20 cellular contexts compared by ENCODE assay signal in the genomic region with DNA sequence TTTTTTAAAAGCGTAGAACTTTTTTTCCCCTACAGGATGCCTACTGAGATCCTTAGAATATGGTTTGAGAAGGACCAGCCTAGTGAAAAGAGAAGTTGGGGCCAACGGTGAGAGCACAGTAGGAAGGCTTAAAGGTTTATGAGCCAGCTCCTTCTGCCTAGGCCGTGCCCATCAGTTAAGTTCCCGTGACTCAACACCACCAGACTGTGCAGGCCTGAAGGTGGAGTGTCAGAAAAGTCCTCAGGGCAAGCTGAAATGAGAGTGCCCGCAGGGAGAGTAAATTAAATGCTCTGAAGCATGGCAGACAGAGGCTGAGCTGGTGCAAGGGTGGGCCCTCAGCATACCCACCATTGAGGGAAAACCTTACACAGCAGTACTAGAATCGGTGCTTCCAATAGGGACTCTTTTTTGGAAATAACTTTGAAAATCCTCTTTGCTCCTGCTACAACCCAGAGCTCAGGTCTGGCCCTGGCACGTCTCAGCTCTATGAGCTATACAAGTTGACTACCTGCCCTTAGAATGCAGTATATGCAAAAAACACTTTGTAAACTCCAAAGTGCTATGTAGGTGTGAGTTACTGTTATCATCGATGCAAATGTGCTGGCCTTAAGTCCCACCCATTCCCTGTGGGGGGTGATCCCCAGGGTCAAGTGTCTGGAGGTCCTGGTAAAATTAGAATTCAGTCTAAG. TPM values are rescaled to one million over a fixed set of nuclear protein-coding genes. Genes with fewer than 3 reads are reported as not detected.
DNase-seq lines count a peak whose midpoint lies in the region; ATAC-seq and TF ChIP-seq lines count a peak whose summit lies in the region.
"Had no signal": no experiment of that assay in that cellular context is flagged by ENCODE, and none has a peak within 500 bp of the region (broad histone marks: within the 10 kb centered on the region; RNA-seq: fewer than 3 reads in every experiment).

No MANE protein-coding gene starts in this region.

- intact Hi-C loops in Panc1 (cut with micrococcal nuclease; ENCODE audit: unreplicated experiment) (no loop called here), right cardiac atrium (cut with DNase I) (no loop called here)

- H3K4me3 ChIP-seq in Panc1 (ENCODE audit: low read depth in 2 of 2, low read length in 2 of 2): no peak overlapping the region
- no peak overlapping the region for H3K4me3 ChIP-seq in right cardiac atrium (ENCODE audit: low read length)
- H3K4me3 ChIP-seq in mesendoderm (ENCODE audit: low read length): no peak overlapping the region
- H3K4me3 ChIP-seq: A549; BLaER1 treated with 17β-estradiol and CSF1 and Interleukin-3, amounts not matched to agents 10 nM and 100 nM; GM12878; GM23338 had no signal

- no peak overlapping the region for H2BK120ac ChIP-seq in mesendoderm (ENCODE audit: low read depth, low read length)

- no peak overlapping the region for H3K56ac ChIP-seq in mesendoderm (ENCODE audit: low read length)

- H3K36me3 ChIP-seq in Panc1 (ENCODE audit: control insufficient read depth, insufficient read depth, low read length): no peaks in the 10 kb centered on the region
- no peaks in the 10 kb centered on the region for H3K36me3 ChIP-seq in mesendoderm (ENCODE audit: control insufficient read depth, insufficient read depth, low read length)
- H3K36me3 ChIP-seq: BLaER1 treated with 17β-estradiol and CSF1 and Interleukin-3, amounts not matched to agents 10 nM and 100 nM had no signal

- WGBS in right cardiac atrium: 76% methylated on average over 8 of the region's 8 CpGs
- no CpG with 5 or more reads among the region's 8 CpGs for WGBS in mesendoderm (ENCODE audit: extremely low coverage, insufficient coverage, low lambda C conversion rate)

- CTCF ChIA-PET in Panc1 (lab: Charles Lee): no interaction called here

- no peak overlapping the region for H2AK5ac ChIP-seq in mesendoderm (ENCODE audit: low read length)

- H3K23ac ChIP-seq in mesendoderm (ENCODE audit: low read length): no peak overlapping the region

- no TSS peak for BruUV-seq in Panc1 (replicated peaks; lab: Mats Ljungman, UMichigan)

- H3K27me3 ChIP-seq in Panc1 (ENCODE audit: control insufficient read depth, insufficient read depth, low read length) (no peaks in the 10 kb centered on the region), right cardiac atrium (ENCODE audit: control insufficient read depth, insufficient read depth) (no peaks in the 10 kb centered on the region), mesendoderm (ENCODE audit: insufficient read depth, low read length, poor library complexity) (no peaks in the 10 kb centered on the region)
- H3K27me3 ChIP-seq: BLaER1 treated with 17β-estradiol and CSF1 and Interleukin-3, amounts not matched to agents 10 nM and 100 nM had no signal

- H3K79me1 ChIP-seq in mesendoderm (ENCODE audit: low read length): no peaks in the 10 kb centered on the region

- H3K9me3 ChIP-seq in Panc1 (ENCODE audit: control insufficient read depth, insufficient read depth, low read depth, low read length): no peaks in the 10 kb centered on the region
- H3K9me3 ChIP-seq in right cardiac atrium (ENCODE audit: control insufficient read depth, low read length): no peaks in the 10 kb centered on the region
- H3K9me3 ChIP-seq: A549 had no signal

- H4K5ac ChIP-seq in mesendoderm (ENCODE audit: low read length): no peak overlapping the region

- no peak for TF ChIP-seq CTCF in Panc1 (IDR thresholded peaks at IDR 0.05)

- ATAC-seq in Panc1 (0 out of 2 replicates have a peak, but pooled peaks have one; percentile 38), right cardiac atrium (peak; percentile 60 to 64)
- ATAC-seq: A549, GM12878, GM23338, PC-3 had no signal

- peak; percentile 41 for DNase-seq in Daoy (ENCODE audit: low read depth)
- no peak for DNase-seq in Panc1 (ENCODE audit: low read depth, low spot score)
- DNase-seq in epithelial cell of prostate (ENCODE audit: low read depth, low spot score): peak; percentile 59
- DNase-seq in right cardiac atrium: no peak
- DNase-seq in activated CD4-positive, alpha-beta T cell treated with anti-CD3 and anti-CD28 coated beads for 48 hours: no peak
- DNase-seq in mesendoderm: no peak
- DNase-seq in NK-92 (lab: John Stamatoyannopoulos, UW; ENCODE audit: unreplicated experiment): no peak
- DNase-seq: DMS79 treated with DMSO at 0.1 percent for 48 hours, GDM1, NCI-H1417 treated with DMSO at 0.1 percent for 48 hours, NCI-H1930, NCI-H2171, NCI-H446, NCI-H69, PC-3, SHP77 treated with DMSO at 0.1 percent for 48 hours had no signal

- H2BK5ac ChIP-seq in mesendoderm (ENCODE audit: low read length): no peak overlapping the region

- H3K4me1 ChIP-seq in Panc1 (ENCODE audit: control insufficient read depth, insufficient read depth, low read length) (no peaks in the 10 kb centered on the region), right cardiac atrium (ENCODE audit: control insufficient read depth, insufficient read depth, low read length) (no peaks in the 10 kb centered on the region), mesendoderm (ENCODE audit: control insufficient read depth, low read depth, low read length) (no peaks in the 10 kb centered on the region)
- H3K4me1 ChIP-seq: A549 had no signal

- H3K9ac ChIP-seq in mesendoderm (ENCODE audit: low read length): no peak overlapping the region
- H3K9ac ChIP-seq: BLaER1 treated with 17β-estradiol and CSF1 and Interleukin-3, amounts not matched to agents 10 nM and 100 nM had no signal

- no peak overlapping the region for H4K8ac ChIP-seq in mesendoderm (ENCODE audit: low read depth, low read length)

- H3K4me2 ChIP-seq in mesendoderm (ENCODE audit: low read length): no peak overlapping the region
- H3K4me2 ChIP-seq: A549, GM23338 had no signal

- POLR2A ChIA-PET in Panc1 (lab: Charles Lee): no interaction called here

- no peak overlapping the region for H3K4ac ChIP-seq in mesendoderm (ENCODE audit: low read depth, low read length)

- no peak overlapping the region for H2BK15ac ChIP-seq in mesendoderm (replicated peaks; ENCODE audit: low read depth)

- no peak overlapping the region for H3K18ac ChIP-seq in mesendoderm (ENCODE audit: low read length)

- H3K27ac ChIP-seq in Panc1 (ENCODE audit: low read length) (no peak overlapping the region), epithelial cell of prostate (peak overlapping the region; percentile 48), right cardiac atrium (ENCODE audit: low read length) (no peak overlapping the region), mesendoderm (ENCODE audit: low read depth, low read length) (no peak overlapping the region)
- H3K27ac ChIP-seq: A549; BLaER1 treated with 17β-estradiol and CSF1 and Interleukin-3, amounts not matched to agents 10 nM and 100 nM had no signal

- in situ Hi-C loops in Panc1 (cut with HindIII; ENCODE audit: low pct_unique_long_range_greater_than_20kb, low sequenced_read_pairs): no loop called here

- no peaks in the 10 kb centered on the region for H3K79me2 ChIP-seq in mesendoderm (ENCODE audit: control insufficient read depth, insufficient read depth, low read length)

RNA-seq across cellular contexts. Expression of a gene that starts 15.2 kb away (rescaled TPM):
- not detected in 2 replicates for total RNA-seq in Daoy (2014; rRNA removed; shearing (Covaris generic))
- not detected for total RNA-seq in Panc1 (2021; ENCODE audit: unreplicated experiment)
- polyA plus RNA-seq in Panc1 (2012; ENCODE audit: insufficient read length): not detected
- under 1 TPM; 0.18 to 0.66 (median 0.41) TPM for total RNA-seq in right cardiac atrium
- 0.27 TPM for polyA plus RNA-seq in right cardiac atrium
- 0.07 TPM for polyA plus RNA-seq in mesendoderm (2013, experiment 1 of 2)
- not detected for polyA plus RNA-seq in mesendoderm (2013, experiment 2 of 2)
- total RNA-seq: GM23338 had no signal
- polyA plus RNA-seq: GM12878 had no signal

Comparison
In these comparisons a context has a peak if more than half of its experiments do, and no peak if none do; other contexts are left out.
1. DNase-seq: peak in Daoy (single experiment) and epithelial cell of prostate (single experiment); none in Panc1 (single experiment), right cardiac atrium (0 of 3), activated CD4-positive, alpha-beta T cell treated with anti-CD3 and anti-CD28 coated beads for 48 hours (single experiment), mesendoderm (single experiment) and NK-92 (single experiment).